In the genomic region with DNA sequence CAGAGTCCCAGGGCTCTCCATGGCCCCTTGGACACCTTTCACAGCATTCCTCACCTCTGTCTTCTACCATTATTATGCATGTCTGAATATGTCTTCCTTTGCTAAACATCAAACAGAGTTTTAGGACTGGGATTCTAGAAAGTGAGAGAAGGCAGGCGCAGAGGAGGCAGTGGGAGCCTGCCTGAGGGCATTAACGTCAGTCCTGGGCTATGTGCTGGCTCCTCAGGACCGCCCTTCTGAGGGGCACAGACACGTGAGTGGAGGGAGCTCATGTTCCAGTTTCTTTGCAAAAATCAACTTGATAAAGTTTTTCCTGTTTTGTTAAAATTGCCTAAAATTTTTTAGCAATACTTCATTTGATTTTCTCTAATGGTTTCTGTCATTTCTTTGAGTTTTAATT, we compare ENCODE assay signal across 28 cellular contexts. TPM values are rescaled to one million over a fixed set of nuclear protein-coding genes. Genes with fewer than 3 reads are reported as not detected.
"Had no signal": no experiment of that assay in that cellular context is flagged by ENCODE, and none has a peak within 500 bp of the region (broad histone marks: within the 10 kb centered on the region; RNA-seq: fewer than 3 reads in every experiment).

No MANE protein-coding gene starts in this region.

- H3K9me3 Mint-ChIP-seq: activated CD4-positive, alpha-beta T cell treated with anti-CD3 and anti-CD28 coated beads, Interleukin-2, amount 10 ng/mL, durations not matched to agents 7 days and 5 days; activated naive CD8-positive, alpha-beta T cell treated with anti-CD3 and anti-CD28 coated beads for 36 hours; activated T-helper 17 cell treated with anti-CD3 and anti-CD28 coated beads, Interleukin-2, amount 50 U/mL, for 72 hours; immature natural killer cell; natural killer cell; stimulated activated naive B cell treated with anti-CD40 and anti-IgM and Interleukin-4, amounts not matched to agents 10 μg/mL and 1 μg/mL and 100 μg/mL, for 72 hours had no signal

- DNase-seq: activated CD4-positive, alpha-beta T cell treated with anti-CD3 and anti-CD28 coated beads, Interleukin-2, amount 10 ng/mL, durations not matched to agents 7 days and 5 days; activated CD4-positive, CD25-positive, alpha-beta regulatory T cell treated with anti-CD3 and anti-CD28 coated beads, Interleukin-2, amount 50 U/mL, for 72 hours; activated CD8-positive, alpha-beta T cell treated with anti-CD3 and anti-CD28 coated beads, Interleukin-2, amount 10 ng/mL, durations not matched to agents 7 days and 5 days; activated naive CD4-positive, alpha-beta T cell treated with Interleukin-2 at 50 U/mL for 16 hours; activated naive CD8-positive, alpha-beta T cell treated with anti-CD3 and anti-CD28 coated beads for 36 hours; amniotic stem cell; effector memory CD4-positive, alpha-beta T cell; foreskin melanocyte; immature natural killer cell; kidney glomerular epithelial cell; left lung; midbrain; natural killer cell; small intestine; stimulated activated CD4-positive, alpha-beta T cell treated with anti-CD3 and anti-CD28 coated beads, Interleukin-15, amount 100 ng/mL, for 24 hours; stimulated activated naive B cell treated with anti-CD40 and anti-IgM and Interleukin-4, amounts not matched to agents 10 μg/mL and 1 μg/mL and 100 μg/mL, for 72 hours; transverse colon; uterus; WERI-Rb-1 had no signal

- H3K27me3 ChIP-seq: left lung, transverse colon, uterus had no signal

- H3K27ac Mint-ChIP-seq: activated CD4-positive, alpha-beta T cell treated with anti-CD3 and anti-CD28 coated beads, Interleukin-2, amount 10 ng/mL, durations not matched to agents 7 days and 5 days; activated CD8-positive, alpha-beta T cell treated with anti-CD3 and anti-CD28 coated beads, Interleukin-2, amount 10 ng/mL, durations not matched to agents 7 days and 5 days; activated naive CD8-positive, alpha-beta T cell treated with anti-CD3 and anti-CD28 coated beads for 36 hours; activated T-helper 17 cell treated with anti-CD3 and anti-CD28 coated beads, Interleukin-2, amount 50 U/mL, for 72 hours; immature natural killer cell; natural killer cell; stimulated activated naive B cell treated with anti-CD40 and anti-IgM and Interleukin-4, amounts not matched to agents 10 μg/mL and 1 μg/mL and 100 μg/mL, for 72 hours had no signal

- H3K27ac ChIP-seq: left lung, neutrophil, transverse colon, uterus, WERI-Rb-1 had no signal

- H3K4me3 ChIP-seq: left lung, lung, transverse colon, uterus had no signal

- H3K36me3 Mint-ChIP-seq: activated naive CD8-positive, alpha-beta T cell treated with anti-CD3 and anti-CD28 coated beads for 36 hours; immature natural killer cell; natural killer cell; stimulated activated naive B cell treated with anti-CD40 and anti-IgM and Interleukin-4, amounts not matched to agents 10 μg/mL and 1 μg/mL and 100 μg/mL, for 72 hours had no signal

- FAIRE-seq: endothelial cell of umbilical vein, small intestine had no signal

- H3K9me3 ChIP-seq: left lung, neutrophil, transverse colon, uterus had no signal

- H3K4me1 Mint-ChIP-seq: activated T-helper 17 cell treated with anti-CD3 and anti-CD28 coated beads, Interleukin-2, amount 50 U/mL, for 72 hours had no signal

- ATAC-seq: activated CD8-positive, alpha-beta T cell treated with anti-CD3 and anti-CD28 coated beads, Interleukin-2, amount 10 ng/mL, durations not matched to agents 7 days and 5 days; activated T-helper 17 cell treated with anti-CD3 and anti-CD28 coated beads, Interleukin-2, amount 50 U/mL, for 72 hours; esophagus mucosa; left lung; natural killer cell; sciatic nerve; stimulated activated naive B cell treated with anti-CD40 and anti-IgM and Interleukin-4, amounts not matched to agents 10 μg/mL and 1 μg/mL and 100 μg/mL, for 72 hours had no signal

- H3K36me3 ChIP-seq: left lung, neutrophil, transverse colon, uterus, WERI-Rb-1 had no signal

- H3K4me3 Mint-ChIP-seq: activated CD4-positive, alpha-beta T cell treated with anti-CD3 and anti-CD28 coated beads, Interleukin-2, amount 10 ng/mL, durations not matched to agents 7 days and 5 days; activated CD8-positive, alpha-beta T cell treated with anti-CD3 and anti-CD28 coated beads, Interleukin-2, amount 10 ng/mL, durations not matched to agents 7 days and 5 days; activated naive CD8-positive, alpha-beta T cell treated with anti-CD3 and anti-CD28 coated beads for 36 hours; activated T-helper 17 cell treated with anti-CD3 and anti-CD28 coated beads, Interleukin-2, amount 50 U/mL, for 72 hours; immature natural killer cell; natural killer cell; stimulated activated naive B cell treated with anti-CD40 and anti-IgM and Interleukin-4, amounts not matched to agents 10 μg/mL and 1 μg/mL and 100 μg/mL, for 72 hours had no signal

RNA-seq across cellular contexts. Expression of a gene that starts 38.0 kb away (rescaled TPM):
- total RNA-seq: activated CD4-positive, alpha-beta T cell treated with anti-CD3 and anti-CD28 coated beads, Interleukin-2, amount 10 ng/mL, durations not matched to agents 7 days and 5 days; activated CD8-positive, alpha-beta T cell treated with anti-CD3 and anti-CD28 coated beads, Interleukin-2, amount 10 ng/mL, durations not matched to agents 7 days and 5 days; activated naive CD8-positive, alpha-beta T cell treated with anti-CD3 and anti-CD28 coated beads for 36 hours; activated T-helper 17 cell treated with anti-CD3 and anti-CD28 coated beads, Interleukin-2, amount 50 U/mL, for 72 hours; dermis microvascular lymphatic vessel endothelial cell; endothelial cell of umbilical vein; esophagus mucosa; left lung; lung; natural killer cell; sciatic nerve; T-helper 2 cell treated with Interferon-gamma antibody and Interleukin-4, amounts not matched to agents 100 ng/mL and 5 ng/mL, for 36 hours; temporal lobe; transverse colon had no signal
- polyA plus RNA-seq: endothelial cell of umbilical vein, immature natural killer cell, lung, small intestine had no signal

RNA-seq across cellular contexts. Expression of a gene that starts 40.2 kb away (rescaled TPM):
- total RNA-seq: activated CD8-positive, alpha-beta T cell treated with anti-CD3 and anti-CD28 coated beads, Interleukin-2, amount 10 ng/mL, durations not matched to agents 7 days and 5 days; activated T-helper 17 cell treated with anti-CD3 and anti-CD28 coated beads, Interleukin-2, amount 50 U/mL, for 72 hours; natural killer cell; T-helper 2 cell treated with Interferon-gamma antibody and Interleukin-4, amounts not matched to agents 100 ng/mL and 5 ng/mL, for 36 hours; temporal lobe had no signal
- polyA plus RNA-seq: immature natural killer cell had no signal

RNA-seq across cellular contexts. Expression of a gene that starts 45.8 kb away (rescaled TPM):
- total RNA-seq: activated CD4-positive, alpha-beta T cell treated with anti-CD3 and anti-CD28 coated beads, Interleukin-2, amount 10 ng/mL, durations not matched to agents 7 days and 5 days; activated CD8-positive, alpha-beta T cell treated with anti-CD3 and anti-CD28 coated beads, Interleukin-2, amount 10 ng/mL, durations not matched to agents 7 days and 5 days; activated naive CD8-positive, alpha-beta T cell treated with anti-CD3 and anti-CD28 coated beads for 36 hours; activated T-helper 17 cell treated with anti-CD3 and anti-CD28 coated beads, Interleukin-2, amount 50 U/mL, for 72 hours; endothelial cell of umbilical vein; natural killer cell; sciatic nerve; T-helper 2 cell treated with Interferon-gamma antibody and Interleukin-4, amounts not matched to agents 100 ng/mL and 5 ng/mL, for 36 hours; temporal lobe; transverse colon had no signal
- polyA plus RNA-seq: endothelial cell of umbilical vein, immature natural killer cell had no signal
